Comparison of ENCODE assay signal across 35 cellular contexts in genomic region chr1:240145120-240145519, GRCh38. TPM values are rescaled to one million over a fixed set of nuclear protein-coding genes. Genes with fewer than 3 reads are reported as not detected.
"Had no signal": no experiment of that assay in that cellular context is flagged by ENCODE, and none has a peak within 500 bp of the region (broad histone marks: within the 10 kb centered on the region; RNA-seq: fewer than 3 reads in every experiment).

No MANE protein-coding gene starts in this region.

- H3K9me3 Mint-ChIP-seq: activated CD4-positive, alpha-beta memory T cell treated with anti-CD3 and anti-CD28 coated beads for 36 hours; activated naive CD4-positive, alpha-beta T cell treated with anti-CD3 and anti-CD28 coated beads for 36 hours; activated naive CD4-positive, alpha-beta T cell treated with anti-CD3 and anti-CD28 coated beads, Interleukin-2, amount 50 U/mL, for 72 hours; activated naive CD8-positive, alpha-beta T cell treated with anti-CD3 and anti-CD28 coated beads for 36 hours; activated T-cell treated with anti-CD3 and anti-CD28 coated beads, Interleukin-2, amount 50 U/mL, for 4 hours; activated T-helper 1 cell treated with anti-CD3 and anti-CD28 coated beads, Interleukin-12 subunit alpha, Interleukin-12 subunit beta, Interleukin-2, Interleukin-4 antibody, amounts not matched to agents 30 ng/mL and 10 ng/mL and 1 ng/mL, durations not matched to agents 14 hours and 24 hours and 36 hours; activated T-helper 17 cell treated with anti-CD3 and anti-CD28 coated beads, Interleukin-2, amount 50 U/mL, for 72 hours; T-helper 1 cell treated with Interleukin-12 subunit alpha and Interleukin-12 subunit beta and Interleukin-4 antibody, amounts not matched to agents 30 μg/mL and 1 μg/mL, for 36 hours; T-helper 2 cell treated with Interferon-gamma antibody and Interleukin-4, amounts not matched to agents 5 μg/mL and 100 μg/mL, for 36 hours had no signal

- H3K4me3 Mint-ChIP-seq: activated CD4-positive, alpha-beta memory T cell treated with anti-CD3 and anti-CD28 coated beads for 36 hours; activated CD4-positive, alpha-beta T cell treated with anti-CD3 and anti-CD28 coated beads for 36 hours; activated CD8-positive, alpha-beta T cell treated with anti-CD3 and anti-CD28 coated beads for 36 hours; activated naive CD4-positive, alpha-beta T cell treated with anti-CD3 and anti-CD28 coated beads for 36 hours; activated naive CD8-positive, alpha-beta T cell treated with anti-CD3 and anti-CD28 coated beads for 36 hours; activated T-cell treated with anti-CD3 and anti-CD28 coated beads, Interleukin-2, amount 50 U/mL, for 4 hours; activated T-cell treated with anti-CD3 and anti-CD28 coated beads, Interleukin-2, amount 50 U/mL, for 72 hours; activated T-helper 1 cell treated with anti-CD3 and anti-CD28 coated beads, Interleukin-12 subunit alpha, Interleukin-12 subunit beta, Interleukin-2, Interleukin-4 antibody, amounts not matched to agents 30 ng/mL and 10 ng/mL and 1 ng/mL, durations not matched to agents 14 hours and 24 hours and 36 hours; activated T-helper 17 cell treated with anti-CD3 and anti-CD28 coated beads, Interleukin-2, amount 50 U/mL, for 72 hours; T-helper 1 cell treated with Interleukin-12 subunit alpha and Interleukin-12 subunit beta and Interleukin-4 antibody, amounts not matched to agents 30 μg/mL and 1 μg/mL, for 36 hours; T-helper 2 cell treated with Interferon-gamma antibody and Interleukin-4, amounts not matched to agents 5 μg/mL and 100 μg/mL, for 36 hours had no signal

- ATAC-seq: activated CD4-positive, alpha-beta T cell treated with anti-CD3 and anti-CD28 coated beads for 36 hours; activated CD4-positive, CD25-positive, alpha-beta regulatory T cell treated with anti-CD3 and anti-CD28 coated beads, Interleukin-2, amount 50 U/mL, for 24 hours; activated CD8-positive, alpha-beta T cell treated with anti-CD3 and anti-CD28 coated beads for 36 hours; activated naive CD4-positive, alpha-beta T cell treated with anti-CD3 and anti-CD28 coated beads, Interleukin-2, amount 50 U/mL, for 72 hours; activated T-cell treated with anti-CD3 and anti-CD28 coated beads, Interleukin-2, amount 50 U/mL, for 4 hours; activated T-cell treated with anti-CD3 and anti-CD28 coated beads, Interleukin-2, amount 50 U/mL, for 72 hours; activated T-helper 17 cell treated with anti-CD3 and anti-CD28 coated beads, Interleukin-2, amount 50 U/mL, for 72 hours; body of pancreas had no signal

- H3K27ac Mint-ChIP-seq: activated CD4-positive, alpha-beta memory T cell treated with anti-CD3 and anti-CD28 coated beads for 36 hours; activated CD4-positive, alpha-beta T cell treated with anti-CD3 and anti-CD28 coated beads for 36 hours; activated CD8-positive, alpha-beta T cell treated with anti-CD3 and anti-CD28 coated beads for 36 hours; activated naive CD4-positive, alpha-beta T cell treated with anti-CD3 and anti-CD28 coated beads for 36 hours; activated naive CD4-positive, alpha-beta T cell treated with anti-CD3 and anti-CD28 coated beads, Interleukin-2, amount 50 U/mL, for 72 hours; activated naive CD8-positive, alpha-beta T cell treated with anti-CD3 and anti-CD28 coated beads for 36 hours; activated T-cell treated with anti-CD3 and anti-CD28 coated beads, Interleukin-2, amount 50 U/mL, for 72 hours; activated T-helper 1 cell treated with anti-CD3 and anti-CD28 coated beads, Interleukin-12 subunit alpha, Interleukin-12 subunit beta, Interleukin-2, Interleukin-4 antibody, amounts not matched to agents 30 ng/mL and 10 ng/mL and 1 ng/mL, durations not matched to agents 14 hours and 24 hours and 36 hours; activated T-helper 17 cell treated with anti-CD3 and anti-CD28 coated beads, Interleukin-2, amount 50 U/mL, for 72 hours; T-helper 1 cell treated with Interleukin-12 subunit alpha and Interleukin-12 subunit beta and Interleukin-4 antibody, amounts not matched to agents 30 μg/mL and 1 μg/mL, for 36 hours; T-helper 2 cell treated with Interferon-gamma antibody and Interleukin-4, amounts not matched to agents 5 μg/mL and 100 μg/mL, for 36 hours had no signal

- H3K36me3 Mint-ChIP-seq: activated CD4-positive, alpha-beta memory T cell treated with anti-CD3 and anti-CD28 coated beads for 36 hours; activated naive CD4-positive, alpha-beta T cell treated with anti-CD3 and anti-CD28 coated beads, Interleukin-2, amount 50 U/mL, for 72 hours; activated naive CD8-positive, alpha-beta T cell treated with anti-CD3 and anti-CD28 coated beads for 36 hours had no signal

- H3K4me1 Mint-ChIP-seq: activated CD4-positive, alpha-beta T cell treated with anti-CD3 and anti-CD28 coated beads for 36 hours; activated naive CD8-positive, alpha-beta T cell treated with anti-CD3 and anti-CD28 coated beads for 36 hours; activated T-helper 17 cell treated with anti-CD3 and anti-CD28 coated beads, Interleukin-2, amount 50 U/mL, for 72 hours had no signal

- DNase-seq: activated CD4-positive, alpha-beta memory T cell treated with anti-CD3 and anti-CD28 coated beads for 36 hours; activated CD4-positive, alpha-beta T cell treated with anti-CD3 and anti-CD28 coated beads for 1 hour; activated CD4-positive, alpha-beta T cell treated with anti-CD3 and anti-CD28 coated beads for 36 hours; activated CD4-positive, alpha-beta T cell treated with anti-CD3 and anti-CD28 coated beads for 48 hours; activated CD4-positive, alpha-beta T cell treated with anti-CD3 and anti-CD28 coated beads, Interleukin-2, amount 50 U/mL, for 1 hour; activated CD4-positive, alpha-beta T cell treated with anti-CD3 and anti-CD28 coated beads, Interleukin-2, amount 50 U/mL, for 4 hours; activated CD4-positive, CD25-positive, alpha-beta regulatory T cell; activated CD8-positive, alpha-beta memory T cell treated with anti-CD3 and anti-CD28 coated beads, Interleukin-2, amount 50 U/mL, for 4 hours; activated CD8-positive, alpha-beta T cell treated with anti-CD3 and anti-CD28 coated beads for 36 hours; activated effector memory CD4-positive, alpha-beta T cell treated with anti-CD3 and anti-CD28 coated beads, Interleukin-2, amount 50 U/mL, for 16 hours; activated gamma-delta T cell treated with Interleukin-2 at 50 U/mL for 16 hours; activated naive CD4-positive, alpha-beta T cell; activated naive CD4-positive, alpha-beta T cell treated with anti-CD3 and anti-CD28 coated beads for 36 hours; activated naive CD4-positive, alpha-beta T cell treated with anti-CD3 and anti-CD28 coated beads, Interleukin-2, amount 50 U/mL, for 16 hours; activated naive CD8-positive, alpha-beta T cell treated with anti-CD3 and anti-CD28 coated beads for 36 hours; activated T-cell treated with anti-CD3 and anti-CD28 coated beads for 4 hours; activated T-cell treated with anti-CD3 and anti-CD28 coated beads, Interleukin-2, amount 50 U/mL, for 1 hour; activated T-cell treated with anti-CD3 and anti-CD28 coated beads, Interleukin-2, amount 50 U/mL, for 4 hours; activated T-cell treated with anti-CD3 and anti-CD28 coated beads, Interleukin-2, amount 50 U/mL, for 72 hours; adrenal gland; amniotic stem cell; aorta; body of pancreas; brain microvascular endothelial cell; central memory CD4-positive, alpha-beta T cell; T-helper 1 cell; T-helper 2 cell; T-helper 9 cell had no signal

RNA-seq across cellular contexts. Expression of gene FMN2, which starts 53.4 kb away (rescaled TPM):
- total RNA-seq: activated CD4-positive, alpha-beta memory T cell treated with anti-CD3 and anti-CD28 coated beads for 36 hours; activated CD4-positive, alpha-beta T cell treated with anti-CD3 and anti-CD28 coated beads for 36 hours; activated CD8-positive, alpha-beta memory T cell treated with anti-CD3 and anti-CD28 coated beads for 36 hours; activated CD8-positive, alpha-beta T cell treated with anti-CD3 and anti-CD28 coated beads for 36 hours; activated naive CD4-positive, alpha-beta T cell treated with anti-CD3 and anti-CD28 coated beads for 36 hours; activated naive CD4-positive, alpha-beta T cell treated with anti-CD3 and anti-CD28 coated beads, Interleukin-2, amount 50 U/mL, for 72 hours; activated naive CD8-positive, alpha-beta T cell treated with anti-CD3 and anti-CD28 coated beads for 36 hours; activated T-cell treated with anti-CD3 and anti-CD28 coated beads, Interleukin-2, amount 50 U/mL, for 4 hours; activated T-cell treated with anti-CD3 and anti-CD28 coated beads, Interleukin-2, amount 50 U/mL, for 72 hours; activated T-helper 1 cell treated with anti-CD3 and anti-CD28 coated beads, Interleukin-12 subunit alpha, Interleukin-12 subunit beta, Interleukin-2, Interleukin-4 antibody, amounts not matched to agents 30 ng/mL and 10 ng/mL and 1 ng/mL, durations not matched to agents 14 hours and 24 hours and 36 hours; activated T-helper 17 cell treated with anti-CD3 and anti-CD28 coated beads, Interleukin-2, amount 50 U/mL, for 72 hours had no signal
